ENCODE assay signal across 23 cellular contexts in the genomic region with DNA sequence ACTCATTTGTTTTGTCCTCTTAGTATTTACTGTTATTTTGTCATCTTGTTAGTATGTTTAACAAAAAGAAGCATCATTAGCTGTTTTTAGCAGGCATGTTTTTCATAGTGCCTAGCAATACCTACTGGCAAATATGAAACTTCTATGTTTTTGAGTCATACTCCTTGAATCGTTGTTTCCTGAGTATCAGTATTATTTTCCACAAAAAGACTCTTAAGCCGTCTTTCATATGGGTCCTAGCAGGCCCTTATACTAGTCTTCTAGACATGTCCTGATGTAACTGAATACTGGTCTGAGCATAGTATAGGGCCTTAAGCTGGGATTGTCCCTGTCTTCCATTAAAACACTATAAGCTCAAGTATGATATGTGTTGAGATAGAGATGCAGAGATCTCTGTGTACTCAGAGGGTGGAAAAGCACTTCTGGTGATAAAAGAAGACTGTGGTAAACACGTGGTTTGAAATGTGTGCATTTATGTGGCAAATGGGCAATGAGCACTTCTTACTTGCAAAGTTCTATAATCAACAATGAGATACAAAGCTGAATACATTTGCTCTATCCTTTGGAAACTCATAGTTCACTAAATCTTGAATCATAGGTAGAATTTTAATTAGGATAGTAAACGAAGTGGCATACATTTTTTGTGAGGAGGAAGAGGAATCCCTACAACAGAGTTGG.
DNase-seq lines count a peak whose midpoint lies in the region; ATAC-seq and TF ChIP-seq lines count a peak whose summit lies in the region.
"Had no signal": no experiment of that assay in that cellular context is flagged by ENCODE, and none has a peak within 500 bp of the region (broad histone marks: within the 10 kb centered on the region; RNA-seq: fewer than 3 reads in every experiment).

No MANE protein-coding gene starts in this region.

- H3K27me3 ChIP-seq in OCI-LY3 (ENCODE audit: low read depth, low read length) (no peaks in the 10 kb centered on the region), neural progenitor cell (no peaks in the 10 kb centered on the region), adrenal gland (no peaks in the 10 kb centered on the region)

- no peaks in the 10 kb centered on the region for H3K36me3 ChIP-seq in OCI-LY3 (replicated peaks; ENCODE audit: low read depth, low read length)
- no peaks in the 10 kb centered on the region for H3K36me3 ChIP-seq in neural progenitor cell
- H3K36me3 ChIP-seq in adrenal gland (replicated peaks in 1 of 2), result no peaks in the 10 kb centered on the region

- H3K27ac ChIP-seq in OCI-LY3 (ENCODE audit: low read length) (no peak overlapping the region), neural progenitor cell (no peak overlapping the region), adrenal gland (no peak overlapping the region)
- H3K27ac ChIP-seq: PC-9, RWPE1 had no signal

- H3K4me3 Mint-ChIP-seq in activated CD8-positive, alpha-beta memory T cell treated with anti-CD3 and anti-CD28 coated beads, Interleukin-2, amount 10 ng/mL, durations not matched to agents 7 days and 5 days, result no peak overlapping the region
- H3K4me3 Mint-ChIP-seq in neural progenitor cell, result no peak overlapping the region

- peaks cover 6% of the 10 kb centered on the region for H3K4me1 Mint-ChIP-seq in activated CD8-positive, alpha-beta memory T cell treated with anti-CD3 and anti-CD28 coated beads, Interleukin-2, amount 10 ng/mL, durations not matched to agents 7 days and 5 days
- H3K4me1 Mint-ChIP-seq in neural progenitor cell, result peaks cover 2% of the 10 kb centered on the region

- H2AFZ ChIP-seq in OCI-LY3 (ENCODE audit: low read depth, low read length), result peak overlapping the region; percentile 59; the same call in 1 of the 2 replicates
- H2AFZ ChIP-seq in neural progenitor cell (replicated peaks), result peak overlapping the region; percentile 12
- H2AFZ ChIP-seq: PC-9 had no signal

- H3K9me3 ChIP-seq in OCI-LY3 (ENCODE audit: insufficient read depth, low read length), result no peaks in the 10 kb centered on the region
- no peaks in the 10 kb centered on the region for H3K9me3 ChIP-seq in neural progenitor cell (ENCODE audit: low read depth)
- no peaks in the 10 kb centered on the region for H3K9me3 ChIP-seq in adrenal gland (replicated peaks in 1 of 3)

- H3K27me3 Mint-ChIP-seq in activated CD8-positive, alpha-beta memory T cell treated with anti-CD3 and anti-CD28 coated beads, Interleukin-2, amount 10 ng/mL, durations not matched to agents 7 days and 5 days, result peaks cover 2% of the 10 kb centered on the region
- no peaks in the 10 kb centered on the region for H3K27me3 Mint-ChIP-seq in neural progenitor cell (ENCODE audit: insufficient read depth, low read depth)

- no peak for TF ChIP-seq POLR2A in adrenal gland (IDR thresholded peaks at IDR 0.05)

- H3K79me2 ChIP-seq in OCI-LY3 (ENCODE audit: low read length) (no peaks in the 10 kb centered on the region), neural progenitor cell (ENCODE audit: low read depth) (no peaks in the 10 kb centered on the region)

- H4K20me1 ChIP-seq in OCI-LY3 (ENCODE audit: insufficient read depth, low read length) (no peaks in the 10 kb centered on the region), neural progenitor cell (ENCODE audit: low read depth) (no peaks in the 10 kb centered on the region)

- CTCF ChIA-PET in activated CD8-positive, alpha-beta memory T cell treated with anti-CD3 and anti-CD28 coated beads, Interleukin-2, amount 10 ng/mL, durations not matched to agents 7 days and 5 days (lab: Charles Lee), result no interaction called here

- H3K9me3 Mint-ChIP-seq in activated CD8-positive, alpha-beta memory T cell treated with anti-CD3 and anti-CD28 coated beads, Interleukin-2, amount 10 ng/mL, durations not matched to agents 7 days and 5 days (ENCODE audit: low read depth), result no peaks in the 10 kb centered on the region
- H3K9me3 Mint-ChIP-seq in neural progenitor cell, result no peaks in the 10 kb centered on the region

- H3K27ac Mint-ChIP-seq in activated CD8-positive, alpha-beta memory T cell treated with anti-CD3 and anti-CD28 coated beads, Interleukin-2, amount 10 ng/mL, durations not matched to agents 7 days and 5 days, result no peak overlapping the region
- no peak overlapping the region for H3K27ac Mint-ChIP-seq in neural progenitor cell

- H3K4me2 ChIP-seq in OCI-LY3 (ENCODE audit: low read length), result no peak overlapping the region
- H3K4me2 ChIP-seq in neural progenitor cell, result no peak overlapping the region
- H3K4me2 ChIP-seq: PC-9 had no signal

- no peak for DNase-seq in activated CD8-positive, alpha-beta memory T cell treated with anti-CD3 and anti-CD28 coated beads, Interleukin-2, amount 10 ng/mL, durations not matched to agents 7 days and 5 days
- DNase-seq in activated CD8-positive, alpha-beta memory T cell treated with anti-CD3 and anti-CD28 coated beads, Interleukin-2, amount 50 U/mL, for 4 hours, result no peak
- DNase-seq in neural progenitor cell (ENCODE audit: low spot score) (no peak), adrenal gland (no peak), UCSD-AML1 (lab: John Stamatoyannopoulos, UW; ENCODE audit: unreplicated experiment) (no peak), activated gamma-delta T cell (lab: John Stamatoyannopoulos, UW) (no peak)
- DNase-seq: C1 segment of cervical spinal cord, DMS79, GOT3, KBM-7, MV-4-11, NCI-H1694 treated with DMSO at 0.1 percent for 48 hours, NCI-H2107, NCI-H2227 treated with DMSO at 0.1 percent for 48 hours, NCI-H510A treated with DMSO at 0.1 percent for 48 hours, NCI-H774, PC-9, SIG-M5 had no signal

- ATAC-seq in activated CD8-positive, alpha-beta memory T cell treated with anti-CD3 and anti-CD28 coated beads, Interleukin-2, amount 10 ng/mL, durations not matched to agents 7 days and 5 days, result peak; percentile 51
- ATAC-seq in HG02870 (IDR thresholded peaks at IDR 0.05; ENCODE audit: unreplicated experiment), result peak; percentile 59
- ATAC-seq: HCT116, HepG2 had no signal

- H3K4me3 ChIP-seq in OCI-LY3 (ENCODE audit: low read length) (no peak overlapping the region), neural progenitor cell (no peak overlapping the region), adrenal gland (no peak overlapping the region)
- H3K4me3 ChIP-seq: PC-9 had no signal

- H3K9ac ChIP-seq in OCI-LY3 (ENCODE audit: low read length), result no peak overlapping the region
- H3K9ac ChIP-seq in neural progenitor cell, result no peak overlapping the region

- WGBS in adrenal gland, 4 donors, result 72 to 86% (median 78%) methylated on average over 4 of the region's 4 CpGs

- H3F3A ChIP-seq in neural progenitor cell (ENCODE audit: low read depth), result no peaks in the 10 kb centered on the region

- H3K4me1 ChIP-seq in OCI-LY3 (ENCODE audit: low read length) (no peaks in the 10 kb centered on the region), neural progenitor cell (no peaks in the 10 kb centered on the region), adrenal gland (replicated peaks in 1 of 2) (no peaks in the 10 kb centered on the region)

- intact Hi-C loops in adrenal gland (cut with DNase I), result no loop called here

- H3K36me3 Mint-ChIP-seq in activated CD8-positive, alpha-beta memory T cell treated with anti-CD3 and anti-CD28 coated beads, Interleukin-2, amount 10 ng/mL, durations not matched to agents 7 days and 5 days, result no peaks in the 10 kb centered on the region
- no peaks in the 10 kb centered on the region for H3K36me3 Mint-ChIP-seq in neural progenitor cell

- TF ChIP-seq CTCF in OCI-LY3 (IDR thresholded peaks at IDR 0.05; ENCODE audit: low read depth, low read length), result no peak
- TF ChIP-seq CTCF in neural progenitor cell (IDR thresholded peaks at IDR 0.05), result no peak
- no peak for TF ChIP-seq CTCF in adrenal gland (IDR thresholded peaks at IDR 0.05)
